8 cellular contexts compared by ENCODE assay signal in genomic region chr16:57283956-57284205, GRCh38. TPM values are rescaled to one million over a fixed set of nuclear protein-coding genes. Genes with fewer than 3 reads are reported as not detected.
DNase-seq lines count a peak whose midpoint lies in the region; ATAC-seq and TF ChIP-seq lines count a peak whose summit lies in the region.

No MANE protein-coding gene starts in this region.

- no peak for DNase-seq in activated naive CD4-positive, alpha-beta T cell treated with anti-CD3 and anti-CD28 coated beads, Interleukin-2, amount 10 ng/mL, durations not matched to agents 7 days and 5 days
- no peak for DNase-seq in activated naive CD4-positive, alpha-beta T cell treated with anti-CD3 and anti-CD28 coated beads, Interleukin-2, amount 50 U/mL, for 16 hours
- DNase-seq in endothelial cell (ENCODE audit: low spot score) (no peak), natural killer cell (no peak), T1000 (lab: John Stamatoyannopoulos, UW) (no peak)

- peak overlapping the region; percentile 58 for H3K4me3 ChIP-seq in urinary bladder (ENCODE audit: low read depth, low read length)

- no peak for ATAC-seq in natural killer cell
- ATAC-seq in GM21786 (IDR thresholded peaks at IDR 0.05; ENCODE audit: unreplicated experiment), result no peak
- no peak for ATAC-seq in HG03439 (IDR thresholded peaks at IDR 0.05; ENCODE audit: unreplicated experiment)

- peaks cover 71% of the 10 kb centered on the region for H3K27me3 Mint-ChIP-seq in activated naive CD4-positive, alpha-beta T cell treated with anti-CD3 and anti-CD28 coated beads, Interleukin-2, amount 10 ng/mL, durations not matched to agents 7 days and 5 days
- H3K27me3 Mint-ChIP-seq in endothelial cell (ENCODE audit: unreplicated experiment) (peaks cover 9% of the 10 kb centered on the region), natural killer cell (ENCODE audit: low read depth in 2 of 2) (peaks cover 31 to 32% of the 10 kb centered on the region in 2 donors)

- CTCF ChIA-PET in activated naive CD4-positive, alpha-beta T cell treated with anti-CD3 and anti-CD28 coated beads, Interleukin-2, amount 10 ng/mL, durations not matched to agents 7 days and 5 days (lab: Charles Lee), result no interaction called here

- H3K4me3 Mint-ChIP-seq in activated naive CD4-positive, alpha-beta T cell treated with anti-CD3 and anti-CD28 coated beads, Interleukin-2, amount 10 ng/mL, durations not matched to agents 7 days and 5 days, result peak overlapping the region; percentile 65
- H3K4me3 Mint-ChIP-seq in endothelial cell (ENCODE audit: unreplicated experiment) (peak overlapping the region; percentile 73), natural killer cell (peak overlapping the region; percentile 82)

- no peaks in the 10 kb centered on the region for H3K36me3 ChIP-seq in urinary bladder (ENCODE audit: insufficient read depth)

- H3K36me3 Mint-ChIP-seq in activated naive CD4-positive, alpha-beta T cell treated with anti-CD3 and anti-CD28 coated beads, Interleukin-2, amount 10 ng/mL, durations not matched to agents 7 days and 5 days, result no peaks in the 10 kb centered on the region
- H3K36me3 Mint-ChIP-seq in endothelial cell (ENCODE audit: low read depth, unreplicated experiment) (no peaks in the 10 kb centered on the region), natural killer cell (no peaks in the 10 kb centered on the region)

- H3K27ac ChIP-seq in urinary bladder (ENCODE audit: low read depth), result no peak overlapping the region

- H3K4me1 Mint-ChIP-seq in activated naive CD4-positive, alpha-beta T cell treated with anti-CD3 and anti-CD28 coated beads, Interleukin-2, amount 10 ng/mL, durations not matched to agents 7 days and 5 days, result peaks cover 26% of the 10 kb centered on the region
- peaks cover 3% of the 10 kb centered on the region for H3K4me1 Mint-ChIP-seq in endothelial cell (ENCODE audit: unreplicated experiment)
- H3K4me1 Mint-ChIP-seq in natural killer cell, result peaks cover 9 to 15% of the 10 kb centered on the region in 2 donors

- no peaks in the 10 kb centered on the region for H3K4me1 ChIP-seq in urinary bladder (ENCODE audit: insufficient read depth)

- WGBS in urinary bladder, result 10% methylated on average over 14 of the region's 14 CpGs

- no peaks in the 10 kb centered on the region for H3K9me3 Mint-ChIP-seq in activated naive CD4-positive, alpha-beta T cell treated with anti-CD3 and anti-CD28 coated beads, Interleukin-2, amount 10 ng/mL, durations not matched to agents 7 days and 5 days
- H3K9me3 Mint-ChIP-seq in endothelial cell (ENCODE audit: unreplicated experiment), result no peaks in the 10 kb centered on the region
- no peaks in the 10 kb centered on the region for H3K9me3 Mint-ChIP-seq in natural killer cell

- no peak overlapping the region for H3K27ac Mint-ChIP-seq in activated naive CD4-positive, alpha-beta T cell treated with anti-CD3 and anti-CD28 coated beads, Interleukin-2, amount 10 ng/mL, durations not matched to agents 7 days and 5 days
- H3K27ac Mint-ChIP-seq in endothelial cell (ENCODE audit: unreplicated experiment), result no peak overlapping the region
- no peak overlapping the region for H3K27ac Mint-ChIP-seq in natural killer cell

- TF ChIP-seq CTCF in endothelial cell (IDR thresholded peaks at IDR 0.05; ENCODE audit: unreplicated experiment) (no peak), natural killer cell (IDR thresholded peaks at IDR 0.05) (no peak)

- intact Hi-C loops in natural killer cell (cut with micrococcal nuclease), result no loop called here

RNA-seq across cellular contexts. Expression of gene PLLP, which starts 0.6 kb away (rescaled TPM):
- total RNA-seq in endothelial cell (ENCODE audit: unreplicated experiment), result 3.3 TPM
- not detected for total RNA-seq in natural killer cell
- 2.5 TPM for total RNA-seq in urinary bladder
- 9.5 TPM for polyA plus RNA-seq in urinary bladder

RNA-seq across cellular contexts. Expression of gene ARL2BP, which starts 38.8 kb away (rescaled TPM):
- total RNA-seq in endothelial cell (ENCODE audit: unreplicated experiment) (46.7 TPM), natural killer cell (10 to 100 TPM; 36.5 to 44.4 (median 43.7) TPM), urinary bladder (84.5 TPM)
- polyA plus RNA-seq in urinary bladder, result 58.3 TPM
